34 cellular contexts compared by ENCODE assay signal in genomic region chr18:3035635-3036034, GRCh38.
"Had no signal": no experiment of that assay in that cellular context is flagged by ENCODE, and none has a peak within 500 bp of the region (broad histone marks: within the 10 kb centered on the region; RNA-seq: fewer than 3 reads in every experiment).

No MANE protein-coding gene starts in this region.

- FAIRE-seq: bronchial epithelial cell had no signal

- H3K9ac ChIP-seq: KMS-11 had no signal

- DNase-seq: activated B cell treated with CpG ODN at 0.5 μM for 24 hours; activated CD4-positive, alpha-beta memory T cell treated with anti-CD3 and anti-CD28 coated beads, Interleukin-2, amount 10 ng/mL, durations not matched to agents 7 days and 5 days; activated CD4-positive, alpha-beta T cell treated with anti-CD3 and anti-CD28 coated beads for 1 hour; activated CD4-positive, alpha-beta T cell treated with anti-CD3 and anti-CD28 coated beads for 48 hours; activated effector memory CD4-positive, alpha-beta T cell treated with Interleukin-2 at 50 U/mL for 16 hours; activated naive CD4-positive, alpha-beta T cell treated with anti-CD3 and anti-CD28 coated beads, Interleukin-2, amount 10 ng/mL, durations not matched to agents 7 days and 5 days; activated naive CD8-positive, alpha-beta T cell treated with anti-CD3 and anti-CD28 coated beads, Interleukin-2, amount 50 U/mL, for 24 hours; activated T-cell treated with anti-CD3 and anti-CD28 coated beads, Interleukin-2, amount 50 U/mL, for 4 hours; anterior cingulate cortex; caudate nucleus; cerebellar nuclear complex; NCI-H1092 treated with DMSO at 0.1 percent for 48 hours; NCI-H1417; NCI-H187; NCI-H2029 treated with DMSO at 0.1 percent for 48 hours; NCI-H2107; NCI-H2171; NCI-H510A; NCI-H526; NCI-H748 treated with DMSO at 0.1 percent for 48 hours; NK-92 treated with Interleukin-12 subunit alpha and Interleukin-12 subunit beta, amount 100 ng/mL, for 24 hours; PC-3; Peyer's patch; RPMI8226; SIG-M5; T-cell; T-helper 2 cell; T-helper 9 cell had no signal

- H3K36me3 Mint-ChIP-seq: activated naive CD4-positive, alpha-beta T cell treated with anti-CD3 and anti-CD28 coated beads, Interleukin-2, amount 10 ng/mL, durations not matched to agents 7 days and 5 days; activated naive CD8-positive, alpha-beta T cell; brain; T-cell had no signal

- H3K9me3 Mint-ChIP-seq: activated B cell treated with CpG ODN at 0.5 μM for 24 hours; activated CD4-positive, alpha-beta memory T cell treated with anti-CD3 and anti-CD28 coated beads, Interleukin-2, amount 10 ng/mL, durations not matched to agents 7 days and 5 days; activated naive CD4-positive, alpha-beta T cell treated with anti-CD3 and anti-CD28 coated beads, Interleukin-2, amount 10 ng/mL, durations not matched to agents 7 days and 5 days; activated naive CD8-positive, alpha-beta T cell treated with anti-CD3 and anti-CD28 coated beads, Interleukin-2, amount 50 U/mL, for 24 hours; activated T-cell treated with anti-CD3 and anti-CD28 coated beads, Interleukin-2, amount 50 U/mL, for 4 hours; T-cell had no signal

- H3K4me3 ChIP-seq: Peyer's patch had no signal

- H3K9me3 ChIP-seq: Peyer's patch had no signal

- H3K27me3 ChIP-seq: Peyer's patch had no signal

- H3K4me2 ChIP-seq: KMS-11 had no signal

- ATAC-seq: activated naive CD8-positive, alpha-beta T cell treated with anti-CD3 and anti-CD28 coated beads, Interleukin-2, amount 50 U/mL, for 24 hours; activated T-cell treated with anti-CD3 and anti-CD28 coated beads, Interleukin-2, amount 50 U/mL, for 4 hours; PC-3; SK-N-SH treated with all-trans-retinoic acid at 6 μM for 48 hours; T-cell had no signal

- H3K27ac Mint-ChIP-seq: activated B cell treated with CpG ODN at 0.5 μM for 24 hours; activated CD4-positive, alpha-beta memory T cell treated with anti-CD3 and anti-CD28 coated beads, Interleukin-2, amount 10 ng/mL, durations not matched to agents 7 days and 5 days; activated naive CD4-positive, alpha-beta T cell treated with anti-CD3 and anti-CD28 coated beads, Interleukin-2, amount 10 ng/mL, durations not matched to agents 7 days and 5 days; activated naive CD8-positive, alpha-beta T cell; activated naive CD8-positive, alpha-beta T cell treated with anti-CD3 and anti-CD28 coated beads, Interleukin-2, amount 50 U/mL, for 24 hours; T-cell had no signal

- H3K27me3 Mint-ChIP-seq: activated B cell treated with CpG ODN at 0.5 μM for 24 hours; activated naive CD8-positive, alpha-beta T cell; activated naive CD8-positive, alpha-beta T cell treated with anti-CD3 and anti-CD28 coated beads, Interleukin-2, amount 50 U/mL, for 24 hours; brain; T-cell had no signal

- H3K4me3 Mint-ChIP-seq: activated B cell treated with CpG ODN at 0.5 μM for 24 hours; activated CD4-positive, alpha-beta memory T cell treated with anti-CD3 and anti-CD28 coated beads, Interleukin-2, amount 10 ng/mL, durations not matched to agents 7 days and 5 days; activated naive CD4-positive, alpha-beta T cell treated with anti-CD3 and anti-CD28 coated beads, Interleukin-2, amount 10 ng/mL, durations not matched to agents 7 days and 5 days; activated naive CD8-positive, alpha-beta T cell; activated naive CD8-positive, alpha-beta T cell treated with anti-CD3 and anti-CD28 coated beads, Interleukin-2, amount 50 U/mL, for 24 hours; activated T-cell treated with anti-CD3 and anti-CD28 coated beads, Interleukin-2, amount 50 U/mL, for 4 hours; brain; T-cell had no signal

- H3K4me1 ChIP-seq: Peyer's patch had no signal

- H3K27ac ChIP-seq: KMS-11, Peyer's patch, VCaP had no signal

- H3K36me3 ChIP-seq: Peyer's patch had no signal
